Comparison of ENCODE assay signal across 25 cellular contexts in genomic region chr6:18465410-18466154, GRCh38.
A peak's percentile ranks its signal among the peaks of the same experiment; 100 is the strongest.
DNase-seq lines count a peak whose midpoint lies in the region; ATAC-seq, FAIRE-seq and TF ChIP-seq lines count a peak whose summit lies in the region.
"Had no signal": no experiment of that assay in that cellular context is flagged by ENCODE, and none has a peak within 500 bp of the region (broad histone marks: within the 10 kb centered on the region; RNA-seq: fewer than 3 reads in every experiment).

No MANE protein-coding gene starts in this region.

- H3K27me3 Mint-ChIP-seq in WTC11 (ENCODE audit: low read depth): no peaks in the 10 kb centered on the region
- H3K27me3 Mint-ChIP-seq: activated CD4-positive, alpha-beta T cell treated with anti-CD3 and anti-CD28 coated beads, Interleukin-2, amount 10 ng/mL, durations not matched to agents 7 days and 5 days; activated naive CD8-positive, alpha-beta T cell treated with anti-CD3 and anti-CD28 coated beads, Interleukin-2, amount 50 U/mL, for 24 hours; activated T-cell treated with anti-CD3 and anti-CD28 coated beads, Interleukin-2, amount 50 U/mL, for 24 hours; CD4-positive, alpha-beta T cell had no signal

- TF ChIP-seq CTCF in HEK293 (tag by site-specific recombination; IDR thresholded peaks at IDR 0.05): no peak
- TF ChIP-seq CTCF in WTC11 (IDR thresholded peaks at IDR 0.05): no peak
- no peak for TF ChIP-seq CTCF in pancreas (IDR thresholded peaks at IDR 0.05)

- H3K27ac Mint-ChIP-seq in WTC11: no peak overlapping the region
- H3K27ac Mint-ChIP-seq: activated CD4-positive, alpha-beta T cell treated with anti-CD3 and anti-CD28 coated beads, Interleukin-2, amount 10 ng/mL, durations not matched to agents 7 days and 5 days; activated naive CD8-positive, alpha-beta T cell treated with anti-CD3 and anti-CD28 coated beads, Interleukin-2, amount 50 U/mL, for 24 hours; activated T-cell treated with anti-CD3 and anti-CD28 coated beads, Interleukin-2, amount 50 U/mL, for 24 hours; CD4-positive, alpha-beta T cell; T-helper 2 cell treated with Interferon-gamma antibody and Interleukin-4, amounts not matched to agents 5 μg/mL and 100 μg/mL, for 36 hours had no signal

- intact Hi-C loops in pancreas (cut with DNase I): no loop called here

- peak; percentile 60 for DNase-seq in NCI-H146 treated with DMSO at 0.1 percent for 48 hours (lab: John Stamatoyannopoulos, UW; ENCODE audit: unreplicated experiment)
- DNase-seq in WTC11 (ENCODE audit: low spot score): no peak
- peak in 1 of 6 donors; percentile 35 for DNase-seq in pancreas
- DNase-seq in HTR-8/SVneo (ENCODE audit: insufficient read length, low spot score): no peak
- DNase-seq in SHP77 (lab: John Stamatoyannopoulos, UW): no peak
- DNase-seq: activated CD4-positive, alpha-beta T cell treated with anti-CD3 and anti-CD28 coated beads, Interleukin-2, amount 10 ng/mL, durations not matched to agents 7 days and 5 days; activated gamma-delta T cell; activated naive CD8-positive, alpha-beta T cell treated with anti-CD3 and anti-CD28 coated beads, Interleukin-2, amount 50 U/mL, for 24 hours; activated T-cell treated with anti-CD3 and anti-CD28 coated beads, Interleukin-2, amount 50 U/mL, for 24 hours; CD4-positive, alpha-beta T cell; dorsolateral prefrontal cortex; EL; hippocampal formation; left lung; NCI-H1048; occipital lobe; stimulated activated naive CD8-positive, alpha-beta T cell treated with anti-CD3 and anti-CD28 coated beads, Interleukin-15, Interleukin-2, amounts not matched to agents 100 U/mL and 50 U/mL, for 24 hours; uterus had no signal

- H3K27ac ChIP-seq in HEK293 (ENCODE audit: extremely low read depth, low read depth, low read length) (no peak overlapping the region), pancreas (peak overlapping the region; percentile 19 to 29 (median 20))
- H3K27ac ChIP-seq: dorsolateral prefrontal cortex, left lung, RWPE1, skin epidermis, thoracic aorta, uterus had no signal

- H3K4me1 Mint-ChIP-seq in WTC11: peaks cover 6% of the 10 kb centered on the region
- H3K4me1 Mint-ChIP-seq: activated CD4-positive, alpha-beta T cell treated with anti-CD3 and anti-CD28 coated beads, Interleukin-2, amount 10 ng/mL, durations not matched to agents 7 days and 5 days; activated naive CD8-positive, alpha-beta T cell treated with anti-CD3 and anti-CD28 coated beads, Interleukin-2, amount 50 U/mL, for 24 hours had no signal

- ATAC-seq in WTC11 (0 out of 2 replicates have a peak, but pooled peaks have one; percentile 26), pancreas (peak; percentile 77 to 84 (median 82)), HG03159 (IDR thresholded peaks at IDR 0.05; ENCODE audit: unreplicated experiment) (no peak)
- ATAC-seq: activated naive CD8-positive, alpha-beta T cell treated with anti-CD3 and anti-CD28 coated beads, Interleukin-2, amount 50 U/mL, for 24 hours; left lung; stimulated activated naive CD8-positive, alpha-beta T cell treated with anti-CD3 and anti-CD28 coated beads, Interleukin-15, Interleukin-2, amounts not matched to agents 100 U/mL and 50 U/mL, for 24 hours had no signal

- no peak overlapping the region for H3K4me3 Mint-ChIP-seq in WTC11
- H3K4me3 Mint-ChIP-seq: activated CD4-positive, alpha-beta T cell treated with anti-CD3 and anti-CD28 coated beads, Interleukin-2, amount 10 ng/mL, durations not matched to agents 7 days and 5 days; activated naive CD8-positive, alpha-beta T cell treated with anti-CD3 and anti-CD28 coated beads, Interleukin-2, amount 50 U/mL, for 24 hours; activated T-cell treated with anti-CD3 and anti-CD28 coated beads, Interleukin-2, amount 50 U/mL, for 24 hours; CD4-positive, alpha-beta T cell; T-helper 2 cell treated with Interferon-gamma antibody and Interleukin-4, amounts not matched to agents 5 μg/mL and 100 μg/mL, for 36 hours had no signal

- H3K4me3 ChIP-seq in HEK293 (ENCODE audit: low read depth, low read length) (no peak overlapping the region), pancreas (no peak overlapping the region)
- H3K4me3 ChIP-seq: dorsolateral prefrontal cortex, left lung, skin epidermis, thoracic aorta, uterus had no signal

- POLR2A ChIA-PET in HEK293 (lab: Yijun Ruan, JAX): no interaction called here
- POLR2A ChIA-PET in WTC11 (lab: Charles Lee): no interaction called here

- H3K4me1 ChIP-seq in HEK293 (ENCODE audit: control insufficient read depth, insufficient read depth, low read length) (no peaks in the 10 kb centered on the region), pancreas (peaks cover 0 to 14% (median 10%) of the 10 kb centered on the region in 3 donors)
- H3K4me1 ChIP-seq: left lung, uterus had no signal

- peaks cover 3% of the 10 kb centered on the region for H3K9me3 Mint-ChIP-seq in WTC11
- H3K9me3 Mint-ChIP-seq: activated naive CD8-positive, alpha-beta T cell treated with anti-CD3 and anti-CD28 coated beads, Interleukin-2, amount 50 U/mL, for 24 hours; activated T-cell treated with anti-CD3 and anti-CD28 coated beads, Interleukin-2, amount 50 U/mL, for 24 hours; CD4-positive, alpha-beta T cell had no signal

- H3K36me3 ChIP-seq in HEK293 (ENCODE audit: control insufficient read depth in 2 of 2, insufficient read depth in 1 of 2, low read length in 2 of 2) (no peaks in the 10 kb centered on the region), pancreas (no peaks in the 10 kb centered on the region)
- H3K36me3 ChIP-seq: uterus had no signal

- H3K9me3 ChIP-seq in HEK293 (ENCODE audit: control insufficient read depth, insufficient read depth, low read depth, low read length) (no peaks in the 10 kb centered on the region), pancreas (no peaks in the 10 kb centered on the region)
- H3K9me3 ChIP-seq: left lung, thoracic aorta, uterus had no signal

- CTCF ChIA-PET in HEK293 (lab: Yijun Ruan, JAX) (interaction anchor here (0.6 to 1.3 kb wide), 2 partner anchors 140 to 1414 kb away, joined by 3 to 4 read pairs; no protein-coding TSS in a partner anchor), WTC11 (lab: Charles Lee) (no interaction called here)

- WGBS in pancreas, 2 donors: 44 to 49% methylated on average over 5 of the region's 5 CpGs

- FAIRE-seq in pancreas (lab: Jason Lieb, UNC) (no peak), HTR-8/SVneo (lab: Jason Lieb, UNC) (no peak)
- FAIRE-seq: GM12891 had no signal

- no peaks in the 10 kb centered on the region for H3K27me3 ChIP-seq in pancreas
- H3K27me3 ChIP-seq: dorsolateral prefrontal cortex, left lung, uterus had no signal

- peaks cover 3% of the 10 kb centered on the region; the same call in 1 of the 2 replicates for H3K36me3 Mint-ChIP-seq in WTC11

TF ChIP-seq in HEK293, 187 proteins besides CTCF, POLR2A, EP300 and RAD21 (continues in another document):
- no peak for TF ChIP-seq ZNF391 (tag by site-specific recombination; IDR thresholded peaks at IDR 0.05; ENCODE audit: borderline replicate concordance, low read depth)
- TF ChIP-seq ZNF501 (tag by site-specific recombination; IDR thresholded peaks at IDR 0.05): no peak
- no peak for TF ChIP-seq HOXA7 (CRISPR knock-in tag; IDR thresholded peaks at IDR 0.05; ENCODE audit: borderline replicate concordance)
- TF ChIP-seq ZIC2 (tag by site-specific recombination; IDR thresholded peaks at IDR 0.05): peak; percentile 94
- TF ChIP-seq ZNF394 (tag by site-specific recombination; IDR thresholded peaks at IDR 0.05; ENCODE audit: borderline replicate concordance): no peak
- TF ChIP-seq ZNF155 (tag by site-specific recombination; IDR thresholded peaks at IDR 0.05): no peak
- TF ChIP-seq OSR2 (tag by site-specific recombination; IDR thresholded peaks at IDR 0.05): peak; percentile 79
- TF ChIP-seq ZNF10 (tag by site-specific recombination; IDR thresholded peaks at IDR 0.05): 0 out of 2 replicates have a peak, but pooled peaks have one; percentile 23
- no peak for TF ChIP-seq ZNF274 (IDR thresholded peaks at IDR 0.05; ENCODE audit: low read length)
- no peak for TF ChIP-seq ZNF274 (tag by site-specific recombination; IDR thresholded peaks at IDR 0.05; ENCODE audit: borderline replicate concordance)
- no peak for TF ChIP-seq ZNF221 (tag by site-specific recombination; IDR thresholded peaks at IDR 0.05; ENCODE audit: borderline replicate concordance)
- TF ChIP-seq ZNF423 (tag by site-specific recombination; IDR thresholded peaks at IDR 0.05): 0 out of 2 replicates have a peak, but pooled peaks have one; percentile 70
- no peak for TF ChIP-seq ZNF292 (tag by site-specific recombination; IDR thresholded peaks at IDR 0.05; ENCODE audit: borderline replicate concordance, low read depth)
- no peak for TF ChIP-seq ZNF473 (tag by site-specific recombination; IDR thresholded peaks at IDR 0.05)

TF ChIP-seq in WTC11, 78 proteins besides CTCF, POLR2A, EP300 and RAD21 (continues in another document):
- TF ChIP-seq ZNF532 (CRISPR knock-in tag; IDR thresholded peaks at IDR 0.05; ENCODE audit: borderline replicate concordance) (no peak), IRF2 (CRISPR knock-in tag; IDR thresholded peaks at IDR 0.05; ENCODE audit: borderline replicate concordance, low read depth) (no peak)

Comparison
In these comparisons a context has a peak if more than half of its experiments do, and no peak if none do; other contexts are left out.
1. Of the 8 proteins assayed by ChIP-seq in both HEK293 and WTC11: peak only in HEK293: ZNF423; only in WTC11: none; in both: none; in neither: 7.